ENCODE assay signal across 33 cellular contexts in the genomic region with DNA sequence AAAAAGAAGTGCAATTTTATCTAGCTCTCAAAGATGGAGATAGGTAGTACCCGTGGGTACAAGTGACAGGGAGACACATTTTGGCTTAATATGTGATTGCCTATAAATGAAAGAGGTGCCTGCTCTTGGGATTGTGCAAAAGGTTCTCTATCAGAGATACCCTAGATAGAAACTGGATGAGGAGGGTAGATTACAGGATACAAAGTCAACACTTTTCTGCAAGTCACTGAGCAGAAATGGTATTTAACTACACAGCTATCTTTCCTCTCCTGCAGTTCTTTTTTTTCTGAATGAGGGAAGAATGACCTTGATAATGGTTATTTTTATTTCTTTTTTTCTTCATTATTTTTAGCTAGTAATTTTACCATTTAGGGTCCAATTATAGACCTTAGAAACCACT.
"Had no signal": no experiment of that assay in that cellular context is flagged by ENCODE, and none has a peak within 500 bp of the region (broad histone marks: within the 10 kb centered on the region; RNA-seq: fewer than 3 reads in every experiment).

No MANE protein-coding gene starts in this region.

- H3K4me3 ChIP-seq: MG63 had no signal

- DNase-seq: Karpas-422, MG63, MM.1S, MV-4-11, NCI-H1048, NCI-H1092, NCI-H1092 treated with DMSO at 0.1 percent for 48 hours, NCI-H1105, NCI-H1105 treated with DMSO at 0.1 percent for 48 hours, NCI-H1417, NCI-H1417 treated with DMSO at 0.1 percent for 48 hours, NCI-H1436, NCI-H1436 treated with DMSO at 0.1 percent for 48 hours, NCI-H146, NCI-H1694, NCI-H1694 treated with DMSO at 0.1 percent for 48 hours, NCI-H187, NCI-H187 treated with DMSO at 0.1 percent for 48 hours, NCI-H1930, NCI-H2029, NCI-H2029 treated with DMSO at 0.1 percent for 48 hours, NCI-H2081, NCI-H2081 treated with DMSO at 0.1 percent for 48 hours, NCI-H2107, NCI-H2171, NCI-H2171 treated with DMSO at 0.1 percent for 48 hours, NCI-H2227 treated with DMSO at 0.1 percent for 48 hours, NCI-H226, NCI-H345, NCI-H446, NCI-H446 treated with DMSO at 0.1 percent for 48 hours, NCI-H510A, NCI-H510A treated with DMSO at 0.1 percent for 48 hours had no signal

- H3K36me3 ChIP-seq: MG63 had no signal

- H3K27me3 ChIP-seq: MG63 had no signal
